ENCODE assay signal across 8 cellular contexts in the genomic region with DNA sequence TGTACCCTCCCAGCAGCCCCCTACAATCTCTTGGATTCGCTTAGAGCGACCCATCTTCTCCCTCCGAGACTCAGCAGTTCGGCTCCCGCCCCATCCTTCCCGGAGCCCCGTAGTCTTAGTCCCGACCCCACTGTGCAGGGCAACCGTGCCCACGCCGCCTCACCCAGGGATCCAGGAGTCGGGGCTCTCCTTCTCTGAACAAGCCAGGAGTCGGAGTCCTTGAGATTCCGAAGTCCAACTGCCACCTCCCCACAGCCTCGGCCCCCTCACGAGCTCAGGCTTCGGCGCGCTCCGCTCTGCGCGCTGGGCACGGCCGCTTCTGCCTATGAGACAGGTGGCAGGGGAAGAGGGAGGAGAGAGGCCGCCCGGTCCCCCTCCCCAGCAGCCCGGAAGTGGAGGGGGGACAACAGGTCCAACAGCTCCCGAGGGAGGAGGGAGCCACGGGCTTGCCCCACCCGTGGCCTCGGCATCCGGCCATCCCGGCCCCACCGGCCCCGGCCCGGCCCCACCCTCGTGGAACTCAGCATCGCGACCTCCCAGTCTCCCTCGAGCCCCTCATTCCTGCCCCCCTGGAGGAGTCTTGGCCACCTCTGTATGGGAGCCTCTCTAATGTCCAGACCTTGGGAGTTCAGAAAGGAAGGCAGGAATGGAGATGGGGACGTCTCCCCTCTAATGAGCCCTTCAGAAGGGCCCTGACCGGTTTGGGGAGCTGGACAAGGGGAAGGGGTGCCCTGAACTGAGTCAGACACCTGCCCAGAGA. TPM values are rescaled to one million over a fixed set of nuclear protein-coding genes. Genes with fewer than 3 reads are reported as not detected.
A peak's percentile ranks its signal among the peaks of the same experiment; 100 is the strongest.
DNase-seq lines count a peak whose midpoint lies in the region; ATAC-seq and TF ChIP-seq lines count a peak whose summit lies in the region.

A gene (minus strand): TSS at position 321 of the 760 bp plus-strand sequence. CDS start 628 bp downstream, outside the sequence.

- H3K4me3 ChIP-seq in WI38 (ENCODE audit: low read depth, low read length): peak within 1 kb of the TSS; percentile 84
- peak within 1 kb of the TSS; percentile 91 for H3K4me3 ChIP-seq in effector memory CD4-positive, alpha-beta T cell (ENCODE audit: insufficient read depth, low read depth, low read length, poor library complexity, severe bottlenecking)

- H3K36me3 Mint-ChIP-seq in CD14-positive monocyte: peaks cover 29 to 52% of the 10 kb centered on the region in 2 donors

- intact Hi-C loops in CD14-positive monocyte (cut with micrococcal nuclease): loop anchor here (1.0 to 5.0 kb wide), 2 partner anchors 41 to 57 kb away; no protein-coding TSS in a partner anchor

- no peak for TF ChIP-seq CTCF in CD14-positive monocyte (IDR thresholded peaks at IDR 0.05)
- no peak for TF ChIP-seq CTCF in WI38 (IDR thresholded peaks at IDR 0.05; ENCODE audit: low read depth, low read length)

- peak within 1 kb of the TSS; percentile 96 to 97 for H3K4me3 Mint-ChIP-seq in CD14-positive monocyte

- DNase-seq in CD14-positive monocyte (ENCODE audit: low spot score) (no peak), HuH-7.5 (ENCODE audit: low spot score) (peak; percentile 50), mucosa of gallbladder (ENCODE audit: low spot score) (peak; percentile 41)
- DNase-seq in effector memory CD4-positive, alpha-beta T cell: peak in 2 of 3 donors; percentile 9 to 32

- H3K4me1 ChIP-seq in effector memory CD4-positive, alpha-beta T cell (ENCODE audit: control insufficient read depth, insufficient read depth, low read length, poor library complexity, severe bottlenecking): peaks cover 11% of the 10 kb centered on the region

- no peaks in the 10 kb centered on the region for H3K27me3 ChIP-seq in effector memory CD4-positive, alpha-beta T cell (replicated peaks; ENCODE audit: control insufficient read depth, insufficient read depth, low read length, poor library complexity, severe bottlenecking)

- peak within 1 kb of the TSS; percentile 82 to 96 (median 91) for H3K27ac Mint-ChIP-seq in CD14-positive monocyte

- peaks cover 5% of the 10 kb centered on the region for H3K36me3 ChIP-seq in effector memory CD4-positive, alpha-beta T cell (ENCODE audit: control insufficient read depth, insufficient read depth, low read length)

- ATAC-seq in GM21381 (IDR thresholded peaks at IDR 0.05; ENCODE audit: unreplicated experiment) (peak; percentile 16), GM21360 (IDR thresholded peaks at IDR 0.05; ENCODE audit: unreplicated experiment) (no peak)

- no peaks in the 10 kb centered on the region for H3K9me3 ChIP-seq in effector memory CD4-positive, alpha-beta T cell (ENCODE audit: control insufficient read depth, low read length)

- peak within 1 kb of the TSS; percentile 85 for H3K27ac ChIP-seq in effector memory CD4-positive, alpha-beta T cell (ENCODE audit: insufficient read depth, low read length, poor library complexity, severe bottlenecking)
- peak within 1 kb of the TSS; percentile 58 for H3K27ac ChIP-seq in temporal lobe (ENCODE audit: low read depth, low read length)

- H3K27me3 Mint-ChIP-seq in CD14-positive monocyte (ENCODE audit: low read depth in 3 of 3): peaks cover 2 to 9% (median 5%) of the 10 kb centered on the region in 3 donors

- H3K4me1 Mint-ChIP-seq in CD14-positive monocyte: peaks cover 22% of the 10 kb centered on the region

- H3K9me3 Mint-ChIP-seq in CD14-positive monocyte: no peaks in the 10 kb centered on the region

RNA-seq across cellular contexts. Expression of the gene that starts here (rescaled TPM):
- 1 to 10 TPM; 1.4 to 1.7 TPM for polyA plus RNA-seq in CD14-positive monocyte
- total RNA-seq in mucosa of gallbladder (35.3 TPM), temporal lobe (1.5 TPM)

Comparison
In these comparisons a context has a peak if more than half of its experiments do, and no peak if none do; other contexts are left out.
1. RNA of the gene that starts here (total RNA-seq): 35.3 TPM in mucosa of gallbladder (single experiment); 1.5 TPM in temporal lobe (single experiment); every median in the first group is over 10 times any median in the second.